8 cellular contexts compared by ENCODE assay signal in genomic region chr5:56900858-56901578, GRCh38. TPM values are rescaled to one million over a fixed set of nuclear protein-coding genes. Genes with fewer than 3 reads are reported as not detected.
DNase-seq lines count a peak whose midpoint lies in the region; ATAC-seq and TF ChIP-seq lines count a peak whose summit lies in the region.

No MANE protein-coding gene starts in this region.

- POLR2A ChIA-PET in activated naive CD8-positive, alpha-beta T cell treated with anti-CD3 and anti-CD28 coated beads, Interleukin-2, amount 10 ng/mL, durations not matched to agents 7 days and 5 days (lab: Charles Lee): no interaction called here

- intact Hi-C loops in colonic mucosa (cut with DNase I): loop anchor here (5.0 kb wide), 1 partner anchor 321 kb away; no protein-coding TSS in a partner anchor

- H3K27ac ChIP-seq in colonic mucosa: no peak overlapping the region
- no peak overlapping the region for H3K27ac ChIP-seq in lung (ENCODE audit: low read depth in 1 of 2, low read length in 1 of 2)

- no peak overlapping the region for H3K9ac ChIP-seq in colonic mucosa (ENCODE audit: low read depth in 2 of 2, low read length in 2 of 2)

- H3K36me3 ChIP-seq in colonic mucosa (no peaks in the 10 kb centered on the region), lung (ENCODE audit: control insufficient read depth in 2 of 2, insufficient read depth in 2 of 2, low read length in 2 of 2) (no peaks in the 10 kb centered on the region)

- DNase-seq in activated naive CD8-positive, alpha-beta T cell treated with anti-CD3 and anti-CD28 coated beads, Interleukin-2, amount 10 ng/mL, durations not matched to agents 7 days and 5 days: no peak
- DNase-seq in activated naive CD8-positive, alpha-beta T cell treated with anti-CD3 and anti-CD28 coated beads for 36 hours: no peak
- DNase-seq in HT1080 (ENCODE audit: low read depth): peak; percentile 61
- peak; percentile 42 for DNase-seq in SHP77 treated with DMSO at 0.1 percent for 48 hours (lab: John Stamatoyannopoulos, UW)
- peak; percentile 46 for DNase-seq in colonic mucosa
- no peak for DNase-seq in lung (ENCODE audit: low spot score)
- no peak for DNase-seq in effector CD8-positive, alpha-beta T cell (lab: John Stamatoyannopoulos, UW)

- peak; percentile 82 for TF ChIP-seq CTCF in colonic mucosa (IDR thresholded peaks at IDR 0.05)
- peak; percentile 67 for TF ChIP-seq CTCF in lung (IDR thresholded peaks at IDR 0.05; ENCODE audit: control extremely low read depth, extremely low read depth)

- WGBS in lung, 2 donors: 35 to 45% methylated on average over 3 of the region's 3 CpGs

- H3K27me3 Mint-ChIP-seq in activated naive CD8-positive, alpha-beta T cell treated with anti-CD3 and anti-CD28 coated beads, Interleukin-2, amount 10 ng/mL, durations not matched to agents 7 days and 5 days: peaks cover 8% of the 10 kb centered on the region
- H3K27me3 Mint-ChIP-seq in activated naive CD8-positive, alpha-beta T cell treated with anti-CD3 and anti-CD28 coated beads for 36 hours: no peaks in the 10 kb centered on the region

- no peak overlapping the region for H3K4me3 ChIP-seq in colonic mucosa
- no peak overlapping the region for H3K4me3 ChIP-seq in lung

- H3K36me3 Mint-ChIP-seq in activated naive CD8-positive, alpha-beta T cell treated with anti-CD3 and anti-CD28 coated beads, Interleukin-2, amount 10 ng/mL, durations not matched to agents 7 days and 5 days: peaks cover 8% of the 10 kb centered on the region
- H3K36me3 Mint-ChIP-seq in activated naive CD8-positive, alpha-beta T cell treated with anti-CD3 and anti-CD28 coated beads for 36 hours: no peaks in the 10 kb centered on the region

- no peak overlapping the region for H3K4me3 Mint-ChIP-seq in activated naive CD8-positive, alpha-beta T cell treated with anti-CD3 and anti-CD28 coated beads, Interleukin-2, amount 10 ng/mL, durations not matched to agents 7 days and 5 days
- no peak overlapping the region for H3K4me3 Mint-ChIP-seq in activated naive CD8-positive, alpha-beta T cell treated with anti-CD3 and anti-CD28 coated beads for 36 hours

- no peaks in the 10 kb centered on the region for H3K4me1 Mint-ChIP-seq in activated naive CD8-positive, alpha-beta T cell treated with anti-CD3 and anti-CD28 coated beads, Interleukin-2, amount 10 ng/mL, durations not matched to agents 7 days and 5 days
- H3K4me1 Mint-ChIP-seq in activated naive CD8-positive, alpha-beta T cell treated with anti-CD3 and anti-CD28 coated beads for 36 hours: peaks cover 4% of the 10 kb centered on the region

- no peaks in the 10 kb centered on the region for H3K4me1 ChIP-seq in colonic mucosa
- H3K4me1 ChIP-seq in lung (ENCODE audit: control insufficient read depth in 2 of 2, insufficient read depth in 2 of 2, low read length in 2 of 2): no peaks in the 10 kb centered on the region

- H3K27me3 ChIP-seq in colonic mucosa (no peaks in the 10 kb centered on the region), lung (ENCODE audit: control insufficient read depth, insufficient read depth) (no peaks in the 10 kb centered on the region)

- H3K9me3 Mint-ChIP-seq in activated naive CD8-positive, alpha-beta T cell treated with anti-CD3 and anti-CD28 coated beads, Interleukin-2, amount 10 ng/mL, durations not matched to agents 7 days and 5 days: no peaks in the 10 kb centered on the region
- H3K9me3 Mint-ChIP-seq in activated naive CD8-positive, alpha-beta T cell treated with anti-CD3 and anti-CD28 coated beads for 36 hours: no peaks in the 10 kb centered on the region

- no peak overlapping the region for H3K27ac Mint-ChIP-seq in activated naive CD8-positive, alpha-beta T cell treated with anti-CD3 and anti-CD28 coated beads, Interleukin-2, amount 10 ng/mL, durations not matched to agents 7 days and 5 days
- H3K27ac Mint-ChIP-seq in activated naive CD8-positive, alpha-beta T cell treated with anti-CD3 and anti-CD28 coated beads for 36 hours: no peak overlapping the region

- ATAC-seq in activated naive CD8-positive, alpha-beta T cell treated with anti-CD3 and anti-CD28 coated beads, Interleukin-2, amount 10 ng/mL, durations not matched to agents 7 days and 5 days (ENCODE audit: low read depth): peak; percentile 42
- ATAC-seq in lung (ENCODE audit: insufficient read depth, low FRiP score) (peak; percentile 77), GM18873 (IDR thresholded peaks at IDR 0.05; ENCODE audit: low FRiP score, unreplicated experiment) (no peak)

- H3K9me3 ChIP-seq in colonic mucosa: no peaks in the 10 kb centered on the region
- H3K9me3 ChIP-seq in lung (ENCODE audit: control insufficient read depth in 2 of 2, insufficient read depth in 1 of 2, low read length in 1 of 2): no peaks in the 10 kb centered on the region

RNA-seq across cellular contexts. Expression of gene SETD9, which starts 8.4 kb away (rescaled TPM):
- 1 to 10 TPM; 7.0 to 8.9 TPM for total RNA-seq in activated naive CD8-positive, alpha-beta T cell treated with anti-CD3 and anti-CD28 coated beads, Interleukin-2, amount 10 ng/mL, durations not matched to agents 7 days and 5 days
- total RNA-seq in activated naive CD8-positive, alpha-beta T cell treated with anti-CD3 and anti-CD28 coated beads for 36 hours: 10 to 100 TPM; 12.1 to 15.4 TPM
- 19.6 and 23.1 TPM in 2 replicates for total RNA-seq in HT1080 (2014; rRNA removed; shearing (Covaris generic))
- polyA plus RNA-seq in HT1080 (2015; cell fraction: cytosol; rRNA removed): 18.1 and 26.2 TPM in 2 replicates
- polyA plus RNA-seq in HT1080 (2015; cell fraction: nucleus; rRNA removed): 7.2 and 14.5 TPM in 2 replicates
- total RNA-seq in colonic mucosa: 10 to 100 TPM in 1 of 2 donors, 1 to 10 TPM in 1; 7.6 to 18.5 TPM
- 10 to 100 TPM in 1 of 2 donors, 1 to 10 TPM in 1; 9.6 to 10.4 TPM for total RNA-seq in lung
- 1 to 10 TPM; 7.5 to 9.6 TPM for polyA plus RNA-seq in lung

RNA-seq across cellular contexts. Expression of gene MIER3, which starts 50.9 kb away (rescaled TPM):
- total RNA-seq in activated naive CD8-positive, alpha-beta T cell treated with anti-CD3 and anti-CD28 coated beads, Interleukin-2, amount 10 ng/mL, durations not matched to agents 7 days and 5 days: 10 to 100 TPM; 25.6 to 25.8 TPM
- total RNA-seq in activated naive CD8-positive, alpha-beta T cell treated with anti-CD3 and anti-CD28 coated beads for 36 hours: 10 to 100 TPM; 15.8 to 16.7 TPM
- total RNA-seq in HT1080 (2014; rRNA removed; shearing (Covaris generic)): 7.9 and 9.5 TPM in 2 replicates
- polyA plus RNA-seq in HT1080 (2015; cell fraction: cytosol; rRNA removed): 5.6 and 7.4 TPM in 2 replicates
- 18.7 and 23.4 TPM in 2 replicates for polyA plus RNA-seq in HT1080 (2015; cell fraction: nucleus; rRNA removed)
- total RNA-seq in colonic mucosa (100 to 1,000 TPM in 1 of 2 donors, 10 to 100 TPM in 1; 56.0 to 112 TPM), lung (10 to 100 TPM; 15.6 to 26.7 TPM)
- 1 to 10 TPM; 4.9 to 5.7 TPM for polyA plus RNA-seq in lung

Comparison
In these comparisons a context has a peak if more than half of its experiments do, and no peak if none do; other contexts are left out.
1. DNase-seq: peak in HT1080 (single experiment), SHP77 treated with DMSO at 0.1 percent for 48 hours (single experiment) and colonic mucosa (single experiment); none in activated naive CD8-positive, alpha-beta T cell treated with anti-CD3 and anti-CD28 coated beads, Interleukin-2, amount 10 ng/mL, durations not matched to agents 7 days and 5 days (single experiment), activated naive CD8-positive, alpha-beta T cell treated with anti-CD3 and anti-CD28 coated beads for 36 hours (single experiment), lung (single experiment) and effector CD8-positive, alpha-beta T cell (single experiment).